In the genomic region with DNA sequence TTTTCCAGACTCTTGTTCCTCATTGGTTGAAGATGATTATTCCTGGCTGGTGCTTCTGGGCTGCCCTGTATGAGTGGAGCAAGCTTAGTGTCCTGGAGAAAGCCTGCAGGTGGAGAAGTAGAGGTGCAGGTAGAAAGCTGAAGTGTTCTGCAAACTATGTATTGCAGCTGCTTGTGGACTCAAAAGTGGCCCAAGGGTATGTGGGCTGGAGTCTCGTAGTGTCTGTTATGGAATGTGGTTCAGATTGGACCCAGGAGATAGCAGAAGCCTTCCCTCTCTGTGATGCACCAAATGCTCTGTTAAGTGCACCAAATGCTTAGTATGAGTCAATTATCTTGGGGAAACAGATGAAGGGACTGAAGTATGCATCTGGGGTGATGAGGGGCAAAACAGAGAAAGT, we compare ENCODE assay signal across 21 cellular contexts.
DNase-seq lines count a peak whose midpoint lies in the region; ATAC-seq and TF ChIP-seq lines count a peak whose summit lies in the region.
"Had no signal": no experiment of that assay in that cellular context is flagged by ENCODE, and none has a peak within 500 bp of the region (broad histone marks: within the 10 kb centered on the region; RNA-seq: fewer than 3 reads in every experiment).

No MANE protein-coding gene starts in this region.

- peaks cover 37% of the 10 kb centered on the region for H3K4me1 ChIP-seq in body of pancreas
- peaks cover 6 to 10% of the 10 kb centered on the region in 2 experiments for H3K4me1 ChIP-seq in trophoblast cell (ENCODE audit: control insufficient read depth in 1 of 2, insufficient read depth in 2 of 2, low read length in 2 of 2)
- H3K4me1 ChIP-seq: A549; BLaER1 treated with 17β-estradiol and CSF1 and Interleukin-3, amounts not matched to agents 10 nM and 100 nM had no signal

- H3K4ac ChIP-seq in trophoblast cell (ENCODE audit: low read depth, low read length) = no peak overlapping the region

- no peak for DNase-seq in body of pancreas
- peak; percentile 59 for DNase-seq in islet precursor cell
- peak; percentile 83 to 89 for DNase-seq in trophoblast cell
- DNase-seq in GOT3 (lab: John Stamatoyannopoulos, UW) = no peak
- DNase-seq: 8988T; ACHN; AML-193; BE2C; Calu3; CD4-positive, alpha-beta memory T cell; COR-L47; DMS79 treated with DMSO at 0.1 percent for 48 hours; GF-D8; GM23248; H9; HFFc6 had no signal

- no peak overlapping the region for H2BK12ac ChIP-seq in trophoblast cell (ENCODE audit: low read length)

- H3K79me2 ChIP-seq in trophoblast cell (ENCODE audit: control insufficient read depth, insufficient read depth, low read length, poor library complexity) = no peaks in the 10 kb centered on the region

- H3K36me3 ChIP-seq in body of pancreas (replicated peaks in 1 of 2; ENCODE audit: insufficient read depth in 1 of 2, low read depth in 2 of 2) (no peaks in the 10 kb centered on the region), trophoblast cell (ENCODE audit: control insufficient read depth in 1 of 2, insufficient read depth in 2 of 2, low read length in 2 of 2) (no peaks in the 10 kb centered on the region)
- H3K36me3 ChIP-seq: BE2C; BLaER1 treated with 17β-estradiol and CSF1 and Interleukin-3, amounts not matched to agents 10 nM and 100 nM had no signal

- 75 to 82% methylated on average over 1 of the region's 1 CpG for WGBS in body of pancreas, 2 donors
- no CpG with 5 or more reads among the region's 1 CpG for WGBS in trophoblast cell (ENCODE audit: extremely low coverage, insufficient coverage, insufficient read length)

- no peak overlapping the region for H2AFZ ChIP-seq in trophoblast cell (ENCODE audit: insufficient read depth, low read length, poor library complexity)
- H2AFZ ChIP-seq: GM23248 had no signal

- H3K14ac ChIP-seq in trophoblast cell (ENCODE audit: low read length) = no peak overlapping the region

- no peaks in the 10 kb centered on the region for H3K79me1 ChIP-seq in trophoblast cell (ENCODE audit: low read length)

- TF ChIP-seq CTCF in C4-2B (conservative IDR thresholded peaks at IDR 0.05) (no peak), body of pancreas (IDR thresholded peaks at IDR 0.05) (no peak)

- no peak overlapping the region for H3K9ac ChIP-seq in trophoblast cell (ENCODE audit: low read length)
- H3K9ac ChIP-seq: BLaER1 treated with 17β-estradiol and CSF1 and Interleukin-3, amounts not matched to agents 10 nM and 100 nM; GM23248 had no signal

- H4K12ac ChIP-seq in trophoblast cell (ENCODE audit: low read depth, low read length) = no peak overlapping the region

- H3K27ac ChIP-seq in C4-2B (peak overlapping the region; percentile 86), body of pancreas (peak overlapping the region; percentile 52 to 90 (median 83)), trophoblast cell (ENCODE audit: low read depth, low read length) (no peak overlapping the region)
- H3K27ac ChIP-seq: A549; BLaER1 treated with 17β-estradiol and CSF1 and Interleukin-3, amounts not matched to agents 10 nM and 100 nM; GM23248 had no signal

- no peak overlapping the region for H3K23ac ChIP-seq in trophoblast cell (ENCODE audit: low read length)

- no peak overlapping the region for H3K4me2 ChIP-seq in trophoblast cell (ENCODE audit: low read length)
- H3K4me2 ChIP-seq: A549; BLaER1 treated with 17β-estradiol and CSF1 and Interleukin-3, amounts not matched to agents 10 nM and 100 nM had no signal

- H3K4me3 ChIP-seq in body of pancreas = no peak overlapping the region
- no peak overlapping the region for H3K4me3 ChIP-seq in trophoblast cell (ENCODE audit: low read depth, low read length)
- H3K4me3 ChIP-seq: A549; BLaER1 treated with 17β-estradiol and CSF1 and Interleukin-3, amounts not matched to agents 10 nM and 100 nM; GM23248 had no signal

- H4K91ac ChIP-seq in trophoblast cell (ENCODE audit: low read depth, low read length) = no peak overlapping the region

- H2BK120ac ChIP-seq in trophoblast cell (ENCODE audit: insufficient read depth, low read length, poor library complexity) = no peak overlapping the region

- H3K9me3 ChIP-seq in body of pancreas (no peaks in the 10 kb centered on the region), trophoblast cell (ENCODE audit: insufficient read depth, low read depth, low read length) (no peaks in the 10 kb centered on the region)
- H3K9me3 ChIP-seq: A549; BE2C; BLaER1 treated with 17β-estradiol and CSF1 and Interleukin-3, amounts not matched to agents 10 nM and 100 nM had no signal

- no peak overlapping the region for H3K18ac ChIP-seq in trophoblast cell (ENCODE audit: low read length)

- no peak for ATAC-seq in body of pancreas
- no peak for ATAC-seq in GM18909 (IDR thresholded peaks at IDR 0.05; ENCODE audit: poor library complexity, unreplicated experiment)
- no peak for ATAC-seq in GM18858 (IDR thresholded peaks at IDR 0.05; ENCODE audit: unreplicated experiment)
- ATAC-seq: A549 had no signal

- no peak overlapping the region for H4K8ac ChIP-seq in trophoblast cell (ENCODE audit: low read depth, low read length)

- intact Hi-C loops in body of pancreas (cut with DNase I) = no loop called here

- TF ChIP-seq POLR2A in body of pancreas (IDR thresholded peaks at IDR 0.05) = no peak

- no peak overlapping the region for H2AK5ac ChIP-seq in trophoblast cell (ENCODE audit: low read length)

- H2BK5ac ChIP-seq in trophoblast cell (ENCODE audit: low read depth, low read length, poor library complexity) = no peak overlapping the region

- no peaks in the 10 kb centered on the region for H3K27me3 ChIP-seq in body of pancreas
- H3K27me3 ChIP-seq in trophoblast cell (ENCODE audit: insufficient read depth, low read length) = no peaks in the 10 kb centered on the region
- H3K27me3 ChIP-seq: BE2C; BLaER1 treated with 17β-estradiol and CSF1 and Interleukin-3, amounts not matched to agents 10 nM and 100 nM had no signal

Comparison
In these comparisons a context has a peak if more than half of its experiments do, and no peak if none do; other contexts are left out.
1. DNase-seq: peak in islet precursor cell (single experiment) and trophoblast cell (2 of 2); none in body of pancreas (0 of 4) and GOT3 (single experiment).